In genomic region chr20:13650474-13650873, GRCh38 we compare ENCODE assay signal across 19 cellular contexts.
"Had no signal": no experiment of that assay in that cellular context is flagged by ENCODE, and none has a peak within 500 bp of the region (broad histone marks: within the 10 kb centered on the region; RNA-seq: fewer than 3 reads in every experiment).

No MANE protein-coding gene starts in this region.

- DNase-seq: cerebellar nuclear complex; dermis blood vessel endothelial cell; endodermal cell; erythroblast; foreskin keratinocyte; head of caudate nucleus; mammary epithelial cell; natural killer cell; occipital lobe; sigmoid colon; stimulated activated naive CD8-positive, alpha-beta T cell treated with anti-CD3 and anti-CD28 coated beads, Interleukin-15, Interleukin-2, amounts not matched to agents 100 U/mL and 50 U/mL, for 24 hours; tibial artery; upper lobe of right lung had no signal

- H3K4me1 ChIP-seq: foreskin keratinocyte, sigmoid colon had no signal

- H3K27me3 ChIP-seq: hepatocyte, sigmoid colon, tibial artery, upper lobe of right lung, vagina had no signal

- H3K79me2 ChIP-seq: hepatocyte had no signal

- H3K36me3 ChIP-seq: sigmoid colon, tibial artery, upper lobe of right lung, vagina had no signal

- H3K4me3 ChIP-seq: hepatocyte, sigmoid colon, skin epidermis, tibial artery, upper lobe of right lung, vagina had no signal

- ATAC-seq: foreskin keratinocyte; left lobe of liver; natural killer cell; stimulated activated naive CD8-positive, alpha-beta T cell treated with anti-CD3 and anti-CD28 coated beads, Interleukin-15, Interleukin-2, amounts not matched to agents 100 U/mL and 50 U/mL, for 24 hours; upper lobe of right lung had no signal

- H3K27ac ChIP-seq: foreskin keratinocyte, hepatocyte, tibial artery, upper lobe of right lung, vagina had no signal

- FAIRE-seq: colon, endothelial cell of umbilical vein had no signal

- H2AFZ ChIP-seq: hepatocyte had no signal

- H3K9me3 ChIP-seq: sigmoid colon, tibial artery, upper lobe of right lung, vagina had no signal
